Comparison of ENCODE assay signal across 8 cellular contexts in the genomic region with DNA sequence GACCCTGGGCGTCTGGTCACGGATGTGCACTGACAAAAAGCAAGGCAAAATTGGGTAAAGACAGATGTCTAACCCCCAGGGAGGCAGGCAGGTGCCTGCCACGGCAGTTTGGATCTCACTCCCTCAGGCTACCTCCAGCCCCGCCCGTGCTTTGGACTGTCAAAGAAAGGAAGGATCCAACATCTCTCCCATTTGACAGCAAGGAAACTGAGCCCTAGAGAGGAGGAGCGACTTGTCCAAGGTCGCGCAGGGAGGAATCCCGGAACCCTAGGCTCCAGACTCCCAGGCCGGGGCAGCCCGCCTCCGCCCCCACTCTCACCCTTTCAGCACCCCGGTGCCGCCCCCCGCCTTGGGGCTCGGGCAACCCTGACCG. TPM values are rescaled to one million over a fixed set of nuclear protein-coding genes. Genes with fewer than 3 reads are reported as not detected.
A peak's percentile ranks its signal among the peaks of the same experiment; 100 is the strongest.
DNase-seq lines count a peak whose midpoint lies in the region; ATAC-seq and TF ChIP-seq lines count a peak whose summit lies in the region.

No MANE protein-coding gene starts in this region.

- no peak overlapping the region for H3K56ac ChIP-seq in H9 (ENCODE audit: insufficient read length, low read depth, low read length)

- peak overlapping the region; percentile 90 for H3K4me3 Mint-ChIP-seq in T-helper 1 cell treated with Interleukin-12 subunit alpha and Interleukin-12 subunit beta and Interleukin-4 antibody, amounts not matched to agents 30 μg/mL and 1 μg/mL, for 36 hours
- H3K4me3 Mint-ChIP-seq in H9, result peak overlapping the region; percentile 91 to 94
- peak overlapping the region; percentile 98 for H3K4me3 Mint-ChIP-seq in type B pancreatic cell

- H3K36me3 ChIP-seq in body of pancreas (replicated peaks in 1 of 2; ENCODE audit: insufficient read depth in 1 of 2, low read depth in 2 of 2) (peaks cover 0 to 6% of the 10 kb centered on the region in 2 donors), right lobe of liver (peaks cover 0 to 24% (median 4%) of the 10 kb centered on the region in 4 donors)

- peaks cover 8% of the 10 kb centered on the region for H3K23me2 ChIP-seq in H9 (ENCODE audit: insufficient read length, low read depth, low read length, poor library complexity, severe bottlenecking)

- H2AFZ ChIP-seq in H9 (ENCODE audit: low read length), result peak overlapping the region; percentile 63

- no peak for ATAC-seq in body of pancreas
- peak; percentile 51 to 62 (median 60) for ATAC-seq in right lobe of liver

- H3K4me1 ChIP-seq in H9 (ENCODE audit: insufficient read depth, low read length) (no peaks in the 10 kb centered on the region), body of pancreas (peaks cover 14% of the 10 kb centered on the region), right lobe of liver (peaks cover 0 to 11% (median 0%) of the 10 kb centered on the region in 4 donors)

- no peaks in the 10 kb centered on the region for H3K27me3 ChIP-seq in H9 (ENCODE audit: insufficient read depth, low read length)
- no peaks in the 10 kb centered on the region for H3K27me3 ChIP-seq in body of pancreas
- H3K27me3 ChIP-seq in right lobe of liver, result no peaks in the 10 kb centered on the region

- no peak overlapping the region for H2AK5ac ChIP-seq in H9 (ENCODE audit: insufficient read length, low read length)

- H2BK5ac ChIP-seq in H9 (ENCODE audit: insufficient read length, low read length), result no peak overlapping the region

- H2BK15ac ChIP-seq in H9 (ENCODE audit: low read depth, low read length), result no peak overlapping the region

- H3K14ac ChIP-seq in H9 (ENCODE audit: insufficient read depth, low read length), result no peak overlapping the region

- no peak overlapping the region for H4K5ac ChIP-seq in H9 (ENCODE audit: insufficient read length, low read depth, low read length)

- H3K9me3 Mint-ChIP-seq in T-helper 1 cell treated with Interleukin-12 subunit alpha and Interleukin-12 subunit beta and Interleukin-4 antibody, amounts not matched to agents 30 μg/mL and 1 μg/mL, for 36 hours, result no peaks in the 10 kb centered on the region
- H3K9me3 Mint-ChIP-seq in H9, result no peaks in the 10 kb centered on the region; a peak in 1 of 5 replicates
- H3K9me3 Mint-ChIP-seq in type B pancreatic cell, result no peaks in the 10 kb centered on the region

- no peaks in the 10 kb centered on the region for H4K20me1 ChIP-seq in H9 (ENCODE audit: control insufficient read depth, insufficient read depth, insufficient read length)

- no peaks in the 10 kb centered on the region for H3K27me3 Mint-ChIP-seq in T-helper 1 cell treated with Interleukin-12 subunit alpha and Interleukin-12 subunit beta and Interleukin-4 antibody, amounts not matched to agents 30 μg/mL and 1 μg/mL, for 36 hours (ENCODE audit: low read depth)
- H3K27me3 Mint-ChIP-seq in H9 (ENCODE audit: low read depth) (no peaks in the 10 kb centered on the region; the same call in 1 of the 2 replicates), type B pancreatic cell (no peaks in the 10 kb centered on the region)

- no peak for TF ChIP-seq CTCF in H9 (conservative IDR thresholded peaks at IDR 0.05)
- TF ChIP-seq CTCF in body of pancreas (IDR thresholded peaks at IDR 0.05), result no peak
- TF ChIP-seq CTCF in right lobe of liver (IDR thresholded peaks at IDR 0.05), result no peak
- no peak for TF ChIP-seq CTCF in type B pancreatic cell (conservative IDR thresholded peaks at IDR 0.05)

- no peak overlapping the region for H2BK120ac ChIP-seq in H9 (ENCODE audit: low read depth, low read length, poor library complexity, severe bottlenecking)

- H3K9ac ChIP-seq in H9 (ENCODE audit: extremely low read depth, insufficient read length, low read length), result peak overlapping the region; percentile 36

- H3K79me2 ChIP-seq in H9 (ENCODE audit: insufficient read depth, low read length), result no peaks in the 10 kb centered on the region

- H3K27ac Mint-ChIP-seq in T-helper 1 cell treated with Interleukin-12 subunit alpha and Interleukin-12 subunit beta and Interleukin-4 antibody, amounts not matched to agents 30 μg/mL and 1 μg/mL, for 36 hours, result peak overlapping the region; percentile 89
- H3K27ac Mint-ChIP-seq in H9, result peak overlapping the region; percentile 67 to 95 (median 94); a peak in 6 of 7 replicates
- H3K27ac Mint-ChIP-seq in type B pancreatic cell, result peak overlapping the region; percentile 90

- TF ChIP-seq POLR2A in body of pancreas (IDR thresholded peaks at IDR 0.05) (no peak), right lobe of liver (IDR thresholded peaks at IDR 0.05) (no peak)

- H3K79me1 ChIP-seq in H9 (ENCODE audit: insufficient read depth, low read depth, low read length, poor library complexity, severe bottlenecking), result no peaks in the 10 kb centered on the region

- peaks cover 31% of the 10 kb centered on the region for H3K4me1 Mint-ChIP-seq in T-helper 1 cell treated with Interleukin-12 subunit alpha and Interleukin-12 subunit beta and Interleukin-4 antibody, amounts not matched to agents 30 μg/mL and 1 μg/mL, for 36 hours (ENCODE audit: low read depth)
- peaks cover 11 to 13% of the 10 kb centered on the region in 2 experiments for H3K4me1 Mint-ChIP-seq in H9
- H3K4me1 Mint-ChIP-seq in type B pancreatic cell (ENCODE audit: unreplicated experiment), result peaks cover 19% of the 10 kb centered on the region

- no peak overlapping the region for H3T11ph ChIP-seq in H9 (ENCODE audit: low read length)

- intact Hi-C loops in body of pancreas (cut with DNase I), result no loop called here
- intact Hi-C loops in right lobe of liver (cut with DNase I), result no loop called here

- H3K4me3 ChIP-seq in body of pancreas (peak overlapping the region; percentile 37 to 85), right lobe of liver (peak overlapping the region; percentile 75 to 92 (median 86))

- H3K36me3 Mint-ChIP-seq in T-helper 1 cell treated with Interleukin-12 subunit alpha and Interleukin-12 subunit beta and Interleukin-4 antibody, amounts not matched to agents 30 μg/mL and 1 μg/mL, for 36 hours (ENCODE audit: low read depth), result peaks cover 15% of the 10 kb centered on the region
- H3K36me3 Mint-ChIP-seq in H9 (ENCODE audit: insufficient read depth in 1 of 3, low read depth in 3 of 3) (peaks cover 0 to 2% (median 0%) of the 10 kb centered on the region in 3 experiments; a peak in 1 of 7 replicates), type B pancreatic cell (peaks cover 6% of the 10 kb centered on the region)

- H3K9me3 ChIP-seq in H9 (ENCODE audit: control insufficient read depth, low read depth, low read length) (no peaks in the 10 kb centered on the region), body of pancreas (no peaks in the 10 kb centered on the region), right lobe of liver (no peaks in the 10 kb centered on the region)

- DNase-seq in T-helper 1 cell, result no peak
- DNase-seq in H9, result no peak
- peak; percentile 64 for DNase-seq in NCI-H1092 (lab: John Stamatoyannopoulos, UW)
- DNase-seq in body of pancreas, result no peak
- no peak for DNase-seq in right lobe of liver
- DNase-seq in type B pancreatic cell (ENCODE audit: extremely low spot score, unreplicated experiment), result no peak
- no peak for DNase-seq in iPS-NIHi7 (ENCODE audit: extremely low spot score)

- no peak overlapping the region for H3K18ac ChIP-seq in H9 (ENCODE audit: insufficient read length, low read depth, low read length)

- no peak overlapping the region for H2BK12ac ChIP-seq in H9 (ENCODE audit: insufficient read length, low read depth, low read length)

- WGBS in H9 (ENCODE audit: extremely low coverage, insufficient read length, low lambda C conversion rate), result no CpG with 5 or more reads among the region's 17 CpGs
- WGBS in body of pancreas, 2 donors, result 0% methylated on average over 2 to 17 of the region's 17 CpGs
- 0% methylated on average over 5 of the region's 17 CpGs for WGBS in right lobe of liver (ENCODE audit: insufficient coverage, low coverage, low lambda C conversion rate, missing lambda C conversion rate)

- no peak overlapping the region for H3K4ac ChIP-seq in H9 (ENCODE audit: low read depth, low read length)

- no peak overlapping the region for H4K91ac ChIP-seq in H9 (ENCODE audit: insufficient read length, low read depth, low read length)

- H4K8ac ChIP-seq in H9 (replicated peaks; ENCODE audit: insufficient read length, low read depth, low read length), result no peak overlapping the region

- H3K4me2 ChIP-seq in H9 (ENCODE audit: insufficient read depth, insufficient read length, low read length), result peak overlapping the region; percentile 71

- no peak overlapping the region for H2BK20ac ChIP-seq in H9 (ENCODE audit: low read depth, low read length, poor library complexity, severe bottlenecking)

- H3K27ac ChIP-seq in H9 (ENCODE audit: insufficient read length, low read depth, low read length), result no peak overlapping the region
- H3K27ac ChIP-seq in body of pancreas, result peak overlapping the region; percentile 95 to 96 (median 95)
- H3K27ac ChIP-seq in right lobe of liver, result peak overlapping the region; percentile 91 to 97 (median 97)

- H3K23ac ChIP-seq in H9 (ENCODE audit: insufficient read length, low read depth, low read length), result no peak overlapping the region

RNA-seq across cellular contexts. Expression of a gene that starts 0.4 kb away (rescaled TPM):
- total RNA-seq in H9 (2021) (7.6 TPM in 2 replicates), body of pancreas (10 to 100 TPM; 14.5 to 32.6 TPM), right lobe of liver (10 to 100 TPM; 10.2 to 16.2 (median 12.5) TPM), type B pancreatic cell (ENCODE audit: low replicate concordance) (18.4 and 22.6 TPM in 2 replicates)
